In genomic region chr2:48424356-48424755, GRCh38 we compare ENCODE assay signal across 24 cellular contexts. TPM values are rescaled to one million over a fixed set of nuclear protein-coding genes. Genes with fewer than 3 reads are reported as not detected.
DNase-seq lines count a peak whose midpoint lies in the region; ATAC-seq and TF ChIP-seq lines count a peak whose summit lies in the region.
"Had no signal": no experiment of that assay in that cellular context is flagged by ENCODE, and none has a peak within 500 bp of the region (broad histone marks: within the 10 kb centered on the region; RNA-seq: fewer than 3 reads in every experiment).

No MANE protein-coding gene starts in this region.

- no peak overlapping the region for H2AK5ac ChIP-seq in mesenchymal stem cell (ENCODE audit: low read length, severe bottlenecking)

- WGBS in mesenchymal stem cell: 98% methylated on average over 3 of the region's 5 CpGs
- WGBS in heart left ventricle, 4 donors: 83 to 96% (median 88%) methylated on average over 5 of the region's 5 CpGs

- H3K4me3 Mint-ChIP-seq in activated T-helper 17 cell treated with anti-CD3 and anti-CD28 coated beads, Interleukin-2, amount 50 U/mL, for 72 hours: no peak overlapping the region
- H3K4me3 Mint-ChIP-seq: CD14-positive monocyte; CD4-positive, alpha-beta T cell; CD8-positive, alpha-beta memory T cell; GM23338; H9 had no signal

- no peak overlapping the region for H2BK5ac ChIP-seq in mesenchymal stem cell (ENCODE audit: low read depth, low read length, poor library complexity, severe bottlenecking)

- H3K27me3 ChIP-seq in mesenchymal stem cell (ENCODE audit: control insufficient read depth in 1 of 2, insufficient read depth in 1 of 2, low read length in 2 of 2) (no peaks in the 10 kb centered on the region), heart left ventricle (no peaks in the 10 kb centered on the region), upper lobe of right lung (no peaks in the 10 kb centered on the region)
- H3K27me3 ChIP-seq: BE2C; BLaER1 treated with 17β-estradiol and CSF1 and Interleukin-3, amounts not matched to agents 10 nM and 100 nM had no signal

- peak overlapping the region; percentile 17 for H3K27ac Mint-ChIP-seq in activated T-helper 17 cell treated with anti-CD3 and anti-CD28 coated beads, Interleukin-2, amount 50 U/mL, for 72 hours
- H3K27ac Mint-ChIP-seq: CD14-positive monocyte; CD4-positive, alpha-beta T cell; CD8-positive, alpha-beta memory T cell; GM23338; H9 had no signal

- H3K18ac ChIP-seq in mesenchymal stem cell (ENCODE audit: low read depth in 1 of 2, low read length in 2 of 2): no peak overlapping the region

- no peak overlapping the region for H2AFZ ChIP-seq in mesenchymal stem cell (ENCODE audit: low read depth, low read length)
- H2AFZ ChIP-seq: GM23338 had no signal

- no peaks in the 10 kb centered on the region for H3K79me1 ChIP-seq in mesenchymal stem cell (replicated peaks; ENCODE audit: low read length, poor library complexity, severe bottlenecking)

- no peak overlapping the region for H3K4me2 ChIP-seq in mesenchymal stem cell (ENCODE audit: low read length, poor library complexity, severe bottlenecking)
- H3K4me2 ChIP-seq: A549; BLaER1 treated with 17β-estradiol and CSF1 and Interleukin-3, amounts not matched to agents 10 nM and 100 nM; GM23338 had no signal

- H2BK120ac ChIP-seq in mesenchymal stem cell (ENCODE audit: low read depth, low read length): no peak overlapping the region

- no peaks in the 10 kb centered on the region for H3K9me3 Mint-ChIP-seq in activated T-helper 17 cell treated with anti-CD3 and anti-CD28 coated beads, Interleukin-2, amount 50 U/mL, for 72 hours
- H3K9me3 Mint-ChIP-seq: CD14-positive monocyte; CD4-positive, alpha-beta T cell; GM23338; H9 had no signal

- no peaks in the 10 kb centered on the region for H3K36me3 ChIP-seq in mesenchymal stem cell (ENCODE audit: control insufficient read depth in 1 of 2, insufficient read depth in 2 of 2, low read depth in 1 of 2, low read length in 2 of 2)
- H3K36me3 ChIP-seq in heart left ventricle: no peaks in the 10 kb centered on the region
- H3K36me3 ChIP-seq in upper lobe of right lung: no peaks in the 10 kb centered on the region
- H3K36me3 ChIP-seq: BE2C; BLaER1 treated with 17β-estradiol and CSF1 and Interleukin-3, amounts not matched to agents 10 nM and 100 nM had no signal

- no peak overlapping the region for H3K14ac ChIP-seq in mesenchymal stem cell (ENCODE audit: low read length in 2 of 2)

- no peak overlapping the region for H2BK12ac ChIP-seq in mesenchymal stem cell (ENCODE audit: low read length in 2 of 2)

- DNase-seq in ELF-1 (ENCODE audit: low read depth, low spot score): peak; percentile 25
- DNase-seq in caudate nucleus (lab: John Stamatoyannopoulos, UW): no peak
- DNase-seq in mesenchymal stem cell: no peak
- DNase-seq in stimulated activated CD4-positive, alpha-beta T cell treated with anti-CD3 and anti-CD28 coated beads, Interleukin-15, amount 100 ng/mL, for 24 hours: no peak
- no peak for DNase-seq in heart left ventricle
- DNase-seq in upper lobe of right lung: no peak
- DNase-seq: 8988T; ACHN; AML-193; BE2C; CD4-positive, alpha-beta T cell; CD8-positive, alpha-beta memory T cell; DMS 273 treated with DMSO at 0.1 percent for 48 hours; DMS79; EL; GF-D8; H9 had no signal

- no peak overlapping the region for H4K91ac ChIP-seq in mesenchymal stem cell (ENCODE audit: low read length)

- no peak overlapping the region for H3K23ac ChIP-seq in mesenchymal stem cell (ENCODE audit: low read length in 2 of 2)

- peak overlapping the region; percentile 74 for H3K9ac ChIP-seq in mesenchymal stem cell (ENCODE audit: low read length)
- H3K9ac ChIP-seq: BLaER1 treated with 17β-estradiol and CSF1 and Interleukin-3, amounts not matched to agents 10 nM and 100 nM had no signal

- H3K27ac ChIP-seq in caudate nucleus (ENCODE audit: low read depth, low read length): peak overlapping the region; percentile 48
- no peak overlapping the region for H3K27ac ChIP-seq in mesenchymal stem cell (ENCODE audit: low read length, poor library complexity, severe bottlenecking)
- H3K27ac ChIP-seq in heart left ventricle: no peak overlapping the region
- H3K27ac ChIP-seq in upper lobe of right lung: no peak overlapping the region
- H3K27ac ChIP-seq: A549; BLaER1 treated with 17β-estradiol and CSF1 and Interleukin-3, amounts not matched to agents 10 nM and 100 nM had no signal

- no peak for ATAC-seq in activated T-helper 17 cell treated with anti-CD3 and anti-CD28 coated beads, Interleukin-2, amount 50 U/mL, for 72 hours (replicated peaks)
- ATAC-seq in heart left ventricle (no peak), upper lobe of right lung (no peak), HG02981 (IDR thresholded peaks at IDR 0.05; ENCODE audit: unreplicated experiment) (no peak)
- ATAC-seq: A549, GM23338, HCT116 had no signal

- peaks cover 3% of the 10 kb centered on the region for H3K27me3 Mint-ChIP-seq in activated T-helper 17 cell treated with anti-CD3 and anti-CD28 coated beads, Interleukin-2, amount 50 U/mL, for 72 hours

- H4K8ac ChIP-seq in mesenchymal stem cell (ENCODE audit: low read length): no peak overlapping the region

- peaks cover 5% of the 10 kb centered on the region for H3K36me3 Mint-ChIP-seq in activated T-helper 17 cell treated with anti-CD3 and anti-CD28 coated beads, Interleukin-2, amount 50 U/mL, for 72 hours (ENCODE audit: low read depth)
- H3K36me3 Mint-ChIP-seq: CD8-positive, alpha-beta memory T cell had no signal

- H3K9me3 ChIP-seq in mesenchymal stem cell (ENCODE audit: control insufficient read depth, low read length) (no peaks in the 10 kb centered on the region), heart left ventricle (no peaks in the 10 kb centered on the region), upper lobe of right lung (no peaks in the 10 kb centered on the region)
- H3K9me3 ChIP-seq: A549; BE2C; BLaER1 treated with 17β-estradiol and CSF1 and Interleukin-3, amounts not matched to agents 10 nM and 100 nM had no signal

- intact Hi-C loops in heart left ventricle (cut with DNase I): loop anchor here in 3 of 10 donors (5.0 to 10.0 kb wide), 2 partner anchors 567 to 570 kb away; no protein-coding TSS in a partner anchor
- intact Hi-C loops in upper lobe of right lung (cut with DNase I): no loop called here

- H3K4me1 Mint-ChIP-seq in activated T-helper 17 cell treated with anti-CD3 and anti-CD28 coated beads, Interleukin-2, amount 50 U/mL, for 72 hours: peaks cover 5% of the 10 kb centered on the region

- H3K4me1 ChIP-seq in mesenchymal stem cell (ENCODE audit: control insufficient read depth, insufficient read depth, low read depth, low read length) (peaks cover 6% of the 10 kb centered on the region), heart left ventricle (peaks cover 0 to 15% (median 9%) of the 10 kb centered on the region in 12 donors), upper lobe of right lung (peaks cover 7% of the 10 kb centered on the region)
- H3K4me1 ChIP-seq: BE2C had no signal

- TF ChIP-seq POLR2A in heart left ventricle (IDR thresholded peaks at IDR 0.05): no peak

- TF ChIP-seq CTCF in heart left ventricle (IDR thresholded peaks at IDR 0.05) (no peak), upper lobe of right lung (IDR thresholded peaks at IDR 0.05) (no peak)

- H2BK15ac ChIP-seq in mesenchymal stem cell (ENCODE audit: low read depth, poor library complexity, severe bottlenecking): no peak overlapping the region

- H3K4me3 ChIP-seq in mesenchymal stem cell (ENCODE audit: insufficient read depth in 1 of 2, low read depth in 1 of 2, low read length in 2 of 2): no peak overlapping the region
- no peak overlapping the region for H3K4me3 ChIP-seq in heart left ventricle
- H3K4me3 ChIP-seq in upper lobe of right lung: no peak overlapping the region
- H3K4me3 ChIP-seq: A549; BLaER1 treated with 17β-estradiol and CSF1 and Interleukin-3, amounts not matched to agents 10 nM and 100 nM; GM23338 had no signal

- no peak overlapping the region for H3K4ac ChIP-seq in mesenchymal stem cell (ENCODE audit: low read depth in 1 of 2, low read length in 2 of 2)

RNA-seq across cellular contexts. Expression of gene PPP1R21, which starts 16.2 kb away (rescaled TPM):
- total RNA-seq in activated T-helper 17 cell treated with anti-CD3 and anti-CD28 coated beads, Interleukin-2, amount 50 U/mL, for 72 hours: 10 to 100 TPM; 25.6 to 39.6 TPM
- 17.5 TPM for polyA plus RNA-seq in mesenchymal stem cell (2013, experiment 1 of 2)
- 20.3 TPM for polyA plus RNA-seq in mesenchymal stem cell (2013, experiment 2 of 2)
- total RNA-seq in heart left ventricle (10 to 100 TPM in 7 of 9 donors, 1 to 10 TPM in 2; 8.6 to 18.9 (median 12.1) TPM), upper lobe of right lung (34.6 TPM)
- 10 to 100 TPM; 10.4 to 16.3 TPM for polyA plus RNA-seq in heart left ventricle
